ENCODE assay signal across 1 cellular context in the genomic region with DNA sequence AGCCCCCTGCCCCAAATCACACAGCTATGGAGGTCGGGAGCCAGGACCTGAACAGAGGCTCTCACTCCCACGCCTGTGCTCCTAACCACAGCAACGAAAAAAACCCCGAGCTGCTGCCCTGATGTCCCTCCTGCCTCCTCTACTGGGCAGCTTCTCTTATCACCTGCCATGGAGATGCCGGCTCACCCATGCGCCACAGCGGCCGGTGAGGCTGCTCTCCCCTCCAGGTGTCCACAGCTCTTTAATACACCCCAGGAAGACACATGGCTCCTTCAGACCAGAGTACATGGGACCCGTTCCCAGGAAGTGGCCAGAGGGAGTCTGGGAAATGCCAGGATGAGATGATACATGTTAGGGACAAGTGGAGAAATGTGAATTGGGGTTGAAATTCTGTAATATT.
TF ChIP-seq lines count a peak whose summit lies in the region.

No MANE protein-coding gene starts in this region.

TF ChIP-seq in H1, 55 proteins besides CTCF, POLR2A, EP300 and RAD21:
- TF ChIP-seq SP1 (IDR thresholded peaks at IDR 0.05; ENCODE audit: low read depth, low read length) = no peak
- TF ChIP-seq USF2 (IDR thresholded peaks at IDR 0.05; ENCODE audit: low read length) = no peak
- TF ChIP-seq, protein P1, sequence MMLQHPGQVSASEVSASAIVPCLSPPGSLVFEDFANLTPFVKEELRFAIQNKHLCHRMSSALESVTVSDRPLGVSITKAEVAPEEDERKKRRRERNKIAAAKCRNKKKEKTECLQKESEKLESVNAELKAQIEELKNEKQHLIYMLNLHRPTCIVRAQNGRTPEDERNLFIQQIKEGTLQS (IDR thresholded peaks at IDR 0.05; ENCODE audit: insufficient read depth, low read depth, low read length) = no peak
- TF ChIP-seq TBP (IDR thresholded peaks at IDR 0.05; ENCODE audit: low read depth, low read length) = no peak
- no peak for TF ChIP-seq SIX5 (IDR thresholded peaks at IDR 0.05; ENCODE audit: low read depth, low read length)
- TF ChIP-seq SP4 (IDR thresholded peaks at IDR 0.05; ENCODE audit: low read length) = no peak
- no peak for TF ChIP-seq TEAD4 (IDR thresholded peaks at IDR 0.05; ENCODE audit: low read depth, low read length)
- TF ChIP-seq EZH2 (IDR thresholded peaks at IDR 0.05; ENCODE audit: low read depth, low read length, severe bottlenecking) = no peak
- no peak for TF ChIP-seq CBX8 (IDR thresholded peaks at IDR 0.05; ENCODE audit: borderline replicate concordance, low read depth, low read length)
- no peak for TF ChIP-seq KDM5A (IDR thresholded peaks at IDR 0.05; ENCODE audit: low read length)
- no peak for TF ChIP-seq GTF2F1 (IDR thresholded peaks at IDR 0.05; ENCODE audit: borderline replicate concordance, low read depth, low read length)
- TF ChIP-seq KDM4A (IDR thresholded peaks at IDR 0.05; ENCODE audit: low read depth, low read length, severe bottlenecking) = no peak
- TF ChIP-seq CTBP2 (IDR thresholded peaks at IDR 0.05; ENCODE audit: borderline replicate concordance, insufficient read depth, insufficient read length, low read length) = no peak
- no peak for TF ChIP-seq CHD2 (IDR thresholded peaks at IDR 0.05; ENCODE audit: low read length)
- TF ChIP-seq CHD7 (IDR thresholded peaks at IDR 0.05; ENCODE audit: insufficient replicate concordance, low read length) = no peak
- no peak for TF ChIP-seq NRF1 (IDR thresholded peaks at IDR 0.05; ENCODE audit: low read depth, low read length)
- TF ChIP-seq EGR1 (IDR thresholded peaks at IDR 0.05; ENCODE audit: borderline replicate concordance, low read depth, low read length) = no peak
TF ChIP-seq in H1: peak in this region for 0.
